ENCODE assay signal across 8 cellular contexts in genomic region chr17:39152134-39152884, GRCh38. TPM values are rescaled to one million over a fixed set of nuclear protein-coding genes. Genes with fewer than 3 reads are reported as not detected.
DNase-seq lines count a peak whose midpoint lies in the region; ATAC-seq and TF ChIP-seq lines count a peak whose summit lies in the region.

No MANE protein-coding gene starts in this region.

- TF ChIP-seq CTCF in HFFc6 (IDR thresholded peaks at IDR 0.05) (no peak), SU-DHL-6 (IDR thresholded peaks at IDR 0.05; ENCODE audit: insufficient read depth, low read length, poor library complexity, severe bottlenecking) (no peak)

- peak overlapping the region; percentile 42 for H2AFZ ChIP-seq in SU-DHL-6 (ENCODE audit: low read depth, low read length, severe bottlenecking)

- peak overlapping the region; percentile 73 for H3K4me2 ChIP-seq in SU-DHL-6 (ENCODE audit: low read depth, low read length, poor library complexity, severe bottlenecking)

- intact Hi-C loops in naive thymus-derived CD4-positive, alpha-beta T cell (cut with micrococcal nuclease), result loop anchor here (1.0 to 10.0 kb wide), 11 partner anchors 83 to 478 kb away; partner anchors contain the start of genes CDK12 (in 1 of the 2), CWC25 (in 1 of the 2), EPOP (in 1 of the 2) and FBXO47 (in 1 of the 2)

- H3K79me2 ChIP-seq in SU-DHL-6 (ENCODE audit: insufficient read depth, low read length), result no peaks in the 10 kb centered on the region

- DNase-seq in HFFc6 (no peak), NCI-H446 treated with DMSO at 0.1 percent for 48 hours (lab: John Stamatoyannopoulos, UW) (no peak), SHP77 treated with DMSO at 0.1 percent for 48 hours (lab: John Stamatoyannopoulos, UW) (no peak), NCI-H128 (lab: John Stamatoyannopoulos, UW; ENCODE audit: unreplicated experiment) (no peak), NOMO-1 treated with DMSO at 0.1 percent for 48 hours (lab: John Stamatoyannopoulos, UW; ENCODE audit: unreplicated experiment) (no peak)
- peak in 1 of 3 donors; percentile 20 for DNase-seq in effector memory CD4-positive, alpha-beta T cell
- peak in 7 of 9 donors; percentile 32 to 62 (median 50) for DNase-seq in naive thymus-derived CD4-positive, alpha-beta T cell

- no peaks in the 10 kb centered on the region for H3K36me3 Mint-ChIP-seq in HFFc6 (ENCODE audit: low read depth)
- H3K36me3 Mint-ChIP-seq in naive thymus-derived CD4-positive, alpha-beta T cell, result peaks cover 0 to 16% (median 0%) of the 10 kb centered on the region in 5 donors

- H3K9me3 Mint-ChIP-seq in HFFc6, result no peaks in the 10 kb centered on the region
- H3K9me3 Mint-ChIP-seq in naive thymus-derived CD4-positive, alpha-beta T cell, result peaks cover 0 to 21% (median 0%) of the 10 kb centered on the region in 11 donors

- no peak overlapping the region for H3K9ac ChIP-seq in SU-DHL-6 (ENCODE audit: low read length)

- no peak for ATAC-seq in naive thymus-derived CD4-positive, alpha-beta T cell

- H3K27me3 Mint-ChIP-seq in HFFc6 (ENCODE audit: insufficient read depth), result peaks cover 20% of the 10 kb centered on the region
- peaks cover 0 to 59% (median 4%) of the 10 kb centered on the region in 5 donors for H3K27me3 Mint-ChIP-seq in naive thymus-derived CD4-positive, alpha-beta T cell

- no peaks in the 10 kb centered on the region for H4K20me1 ChIP-seq in SU-DHL-6 (ENCODE audit: low read depth, low read length)

- POLR2A ChIA-PET in naive thymus-derived CD4-positive, alpha-beta T cell (lab: Charles Lee), result interaction anchor here (0.6 to 4.6 kb wide), 31 partner anchors 8 to 299 kb away, joined by 3 to 43 read pairs (median 6); partner anchors contain the start of genes ARL5C, LASP1, LASP1NB and RPL19

- no peak overlapping the region for H3K4me3 ChIP-seq in SU-DHL-6 (ENCODE audit: insufficient read depth, low read length, poor library complexity, severe bottlenecking)
- peak overlapping the region; percentile 90 for H3K4me3 ChIP-seq in effector memory CD4-positive, alpha-beta T cell (ENCODE audit: insufficient read depth, low read depth, low read length, poor library complexity, severe bottlenecking)
- H3K4me3 ChIP-seq in naive thymus-derived CD4-positive, alpha-beta T cell (ENCODE audit: low read length), result peak overlapping the region; percentile 91

- H3K27me3 ChIP-seq in SU-DHL-6 (ENCODE audit: low read length), result no peaks in the 10 kb centered on the region
- peaks cover 8% of the 10 kb centered on the region for H3K27me3 ChIP-seq in effector memory CD4-positive, alpha-beta T cell (replicated peaks; ENCODE audit: control insufficient read depth, insufficient read depth, low read length, poor library complexity, severe bottlenecking)
- no peaks in the 10 kb centered on the region for H3K27me3 ChIP-seq in naive thymus-derived CD4-positive, alpha-beta T cell (ENCODE audit: control insufficient read depth in 2 of 2, insufficient read depth in 2 of 2, low read length in 2 of 2)

- no peaks in the 10 kb centered on the region for H3K9me3 ChIP-seq in SU-DHL-6 (ENCODE audit: insufficient read depth, low read length)
- H3K9me3 ChIP-seq in effector memory CD4-positive, alpha-beta T cell (ENCODE audit: control insufficient read depth, low read length), result no peaks in the 10 kb centered on the region
- no peaks in the 10 kb centered on the region for H3K9me3 ChIP-seq in naive thymus-derived CD4-positive, alpha-beta T cell (ENCODE audit: control insufficient read depth in 2 of 3, low read length in 3 of 3)

- H3K4me3 Mint-ChIP-seq in HFFc6, result peak overlapping the region; percentile 96
- H3K4me3 Mint-ChIP-seq in naive thymus-derived CD4-positive, alpha-beta T cell, result peak overlapping the region; percentile 93 to 100 (median 98)

- peaks cover 15% of the 10 kb centered on the region for H3K4me1 ChIP-seq in effector memory CD4-positive, alpha-beta T cell (ENCODE audit: control insufficient read depth, insufficient read depth, low read length, poor library complexity, severe bottlenecking)
- H3K4me1 ChIP-seq in naive thymus-derived CD4-positive, alpha-beta T cell (ENCODE audit: control insufficient read depth in 2 of 2, insufficient read depth in 2 of 2, low read length in 2 of 2), result peaks cover 10 to 26% of the 10 kb centered on the region in 2 donors

- no peak overlapping the region for H3K27ac ChIP-seq in SU-DHL-6 (ENCODE audit: low read depth, low read length)
- H3K27ac ChIP-seq in effector memory CD4-positive, alpha-beta T cell (ENCODE audit: insufficient read depth, low read length, poor library complexity, severe bottlenecking), result peak overlapping the region; percentile 56
- peak overlapping the region; percentile 61 for H3K27ac ChIP-seq in naive thymus-derived CD4-positive, alpha-beta T cell (ENCODE audit: low read depth, low read length)

- H3K36me3 ChIP-seq in SU-DHL-6 (ENCODE audit: low read length), result no peaks in the 10 kb centered on the region
- no peaks in the 10 kb centered on the region for H3K36me3 ChIP-seq in effector memory CD4-positive, alpha-beta T cell (ENCODE audit: control insufficient read depth, insufficient read depth, low read length)
- peaks cover 0 to 8% (median 0%) of the 10 kb centered on the region in 3 experiments for H3K36me3 ChIP-seq in naive thymus-derived CD4-positive, alpha-beta T cell (ENCODE audit: control insufficient read depth in 2 of 3, insufficient read depth in 3 of 3, low read length in 3 of 3)

- CTCF ChIA-PET in naive thymus-derived CD4-positive, alpha-beta T cell (lab: Charles Lee), result interaction anchor here (0.6 to 6.4 kb wide), 42 partner anchors 8 to 1176 kb away, joined by 3 to 124 read pairs (median 6); partner anchors contain the start of genes ARL5C, LASP1, LASP1NB and RPL23

- no peaks in the 10 kb centered on the region for H3F3A ChIP-seq in SU-DHL-6 (ENCODE audit: insufficient read depth)

- H3K4me1 Mint-ChIP-seq in HFFc6 (ENCODE audit: low read depth), result peaks cover 27% of the 10 kb centered on the region
- peaks cover 33 to 58% (median 43%) of the 10 kb centered on the region in 7 donors for H3K4me1 Mint-ChIP-seq in naive thymus-derived CD4-positive, alpha-beta T cell

- peak overlapping the region; percentile 82 for H3K27ac Mint-ChIP-seq in HFFc6
- H3K27ac Mint-ChIP-seq in naive thymus-derived CD4-positive, alpha-beta T cell, result peak overlapping the region; percentile 92 to 100 (median 98)

- H3K9me2 ChIP-seq in SU-DHL-6 (replicated peaks; ENCODE audit: insufficient read depth, low read length), result no peaks in the 10 kb centered on the region

RNA-seq across cellular contexts. Expression of gene PLXDC1, which starts 0.9 kb away (rescaled TPM):
- 1 to 10 TPM in 2 of 6 experiments, under 1 TPM in 4; 0.20 to 2.2 (median 0.69) TPM for total RNA-seq in HFFc6 (2021; fragmentation: NEBNext Ultra II Directional; extraction: Animal tissue kit (Norgen Biotek cat#: 25700))
- 10 to 100 TPM in 4 of 5 experiments, 1 to 10 TPM in 1; 2.3 to 55.7 (median 31.8) TPM for total RNA-seq in naive thymus-derived CD4-positive, alpha-beta T cell
- polyA plus RNA-seq in naive thymus-derived CD4-positive, alpha-beta T cell, result 10 to 100 TPM; 19.3 to 22.5 TPM

RNA-seq across cellular contexts. Expression of gene ARL5C, which starts 13.7 kb away (rescaled TPM):
- not detected for total RNA-seq in HFFc6 (2021; fragmentation: NEBNext Ultra II Directional; extraction: Animal tissue kit (Norgen Biotek cat#: 25700))
- total RNA-seq in naive thymus-derived CD4-positive, alpha-beta T cell, result under 1 TPM in 2 of 5 experiments, not detected in 3; 0.34 to 0.78 TPM
- polyA plus RNA-seq in naive thymus-derived CD4-positive, alpha-beta T cell, result under 1 TPM in 1 of 2 donors, not detected in 1; 0.15 TPM

RNA-seq across cellular contexts. Expression of gene CACNB1, which starts 45.2 kb away (rescaled TPM):
- 1 to 10 TPM; 5.1 to 7.0 (median 6.1) TPM for total RNA-seq in HFFc6 (2021; fragmentation: NEBNext Ultra II Directional; extraction: Animal tissue kit (Norgen Biotek cat#: 25700))
- 10 to 100 TPM; 10.7 to 22.0 (median 12.8) TPM for total RNA-seq in naive thymus-derived CD4-positive, alpha-beta T cell
- polyA plus RNA-seq in naive thymus-derived CD4-positive, alpha-beta T cell, result 1 to 10 TPM in 1 of 2 donors, under 1 TPM in 1; 0.39 to 1.9 TPM

RNA-seq across cellular contexts. Expression of gene RPL19, which starts 47.8 kb away (rescaled TPM):
- 1,000 to 10,000 TPM; 1,574 to 1,911 (median 1,762) TPM for total RNA-seq in HFFc6 (2021; fragmentation: NEBNext Ultra II Directional; extraction: Animal tissue kit (Norgen Biotek cat#: 25700))
- 1,000 to 10,000 TPM; 1,932 to 3,942 (median 3,777) TPM for total RNA-seq in naive thymus-derived CD4-positive, alpha-beta T cell
- polyA plus RNA-seq in naive thymus-derived CD4-positive, alpha-beta T cell, result 1,000 to 10,000 TPM; 4,326 to 4,957 TPM

Comparison
In these comparisons a context has a peak if more than half of its experiments do, and no peak if none do; other contexts are left out.
1. DNase-seq: peak in naive thymus-derived CD4-positive, alpha-beta T cell (7 of 9); none in HFFc6 (single experiment), NCI-H446 treated with DMSO at 0.1 percent for 48 hours (single experiment), SHP77 treated with DMSO at 0.1 percent for 48 hours (single experiment), NCI-H128 (single experiment) and NOMO-1 treated with DMSO at 0.1 percent for 48 hours (single experiment).